21 cellular contexts compared by ENCODE assay signal in the genomic region with DNA sequence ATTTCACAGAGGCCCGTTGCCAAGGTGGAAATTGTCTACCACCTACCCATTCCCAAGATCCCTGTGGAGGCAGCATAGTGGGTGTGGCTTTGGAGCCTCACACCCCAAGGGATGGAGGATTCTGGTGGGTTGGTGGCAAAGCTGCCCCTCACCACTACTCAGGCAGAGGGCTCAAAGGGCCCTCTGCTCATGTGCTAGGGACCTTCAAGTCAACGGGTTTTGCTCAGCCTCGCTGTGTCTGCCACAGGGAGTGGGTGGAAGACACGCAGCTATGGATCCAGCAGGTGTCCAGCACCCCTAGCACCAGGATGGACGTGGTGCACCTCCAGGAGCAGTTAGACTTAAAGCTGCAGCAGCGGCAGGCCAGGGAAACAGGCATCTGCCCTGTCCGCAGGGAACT. TPM values are rescaled to one million over a fixed set of nuclear protein-coding genes. Genes with fewer than 3 reads are reported as not detected.
"Had no signal": no experiment of that assay in that cellular context is flagged by ENCODE, and none has a peak within 500 bp of the region (broad histone marks: within the 10 kb centered on the region; RNA-seq: fewer than 3 reads in every experiment).

No MANE protein-coding gene starts in this region.

- H3K9me3 ChIP-seq: esophagus muscularis mucosa, gastrocnemius medialis, left ventricle myocardium inferior, lower lobe of right lung, thyroid gland had no signal

- H3K4me3 Mint-ChIP-seq: dendritic cell treated with granulocyte-macrophage colony-stimulating factor and Interleukin-4, amounts not matched to agents 40 ng/mL and 50 ng/mL, for 4 days; effector memory CD8-positive, alpha-beta T cell; immature natural killer cell; memory B cell; mesothelial cell of epicardium; natural killer cell had no signal

- H3K27ac ChIP-seq: epithelial cell of prostate, esophagus muscularis mucosa, gastrocnemius medialis, left ventricle myocardium inferior, lower lobe of right lung, thyroid gland had no signal

- H3K4me3 ChIP-seq: esophagus muscularis mucosa, gastrocnemius medialis, left ventricle myocardium inferior, lower lobe of right lung, thyroid gland had no signal

- H3K36me3 Mint-ChIP-seq: immature natural killer cell, natural killer cell had no signal

- H3K27me3 ChIP-seq: esophagus muscularis mucosa, gastrocnemius medialis, thyroid gland had no signal

- H3K27me3 Mint-ChIP-seq: dendritic cell treated with granulocyte-macrophage colony-stimulating factor and Interleukin-4, amounts not matched to agents 40 ng/mL and 50 ng/mL, for 4 days; type B pancreatic cell had no signal

- H3K36me3 ChIP-seq: gastrocnemius medialis, thyroid gland had no signal

- DNase-seq: effector memory CD8-positive, alpha-beta T cell; gastrocnemius medialis; immature natural killer cell; kidney; left cardiac atrium; left ventricle myocardium inferior; lower lobe of right lung; natural killer cell; posterior cingulate gyrus; small intestine; stimulated activated CD4-positive, alpha-beta T cell treated with anti-CD3 and anti-CD28 coated beads, Interleukin-12 subunit alpha, Interleukin-12 subunit beta, amount 100 ng/mL, for 4 hours; stimulated activated naive CD4-positive, alpha-beta T cell; thyroid gland had no signal

- FAIRE-seq: colon, kidney, small intestine, urothelium cell line had no signal

- ATAC-seq: effector memory CD8-positive, alpha-beta T cell; gastrocnemius medialis; left cardiac atrium; lower lobe of right lung; natural killer cell had no signal

- H3K9me3 Mint-ChIP-seq: dendritic cell treated with granulocyte-macrophage colony-stimulating factor and Interleukin-4, amounts not matched to agents 40 ng/mL and 50 ng/mL, for 4 days; effector memory CD8-positive, alpha-beta T cell; immature natural killer cell; memory B cell; mesothelial cell of epicardium; natural killer cell; type B pancreatic cell had no signal

- H3K27ac Mint-ChIP-seq: dendritic cell treated with granulocyte-macrophage colony-stimulating factor and Interleukin-4, amounts not matched to agents 40 ng/mL and 50 ng/mL, for 4 days; effector memory CD8-positive, alpha-beta T cell; memory B cell; natural killer cell had no signal

RNA-seq across cellular contexts. Expression of a gene that starts 2.3 kb away (rescaled TPM):
- polyA plus RNA-seq: immature natural killer cell had no signal
